ENCODE assay signal across 24 cellular contexts in the genomic region with DNA sequence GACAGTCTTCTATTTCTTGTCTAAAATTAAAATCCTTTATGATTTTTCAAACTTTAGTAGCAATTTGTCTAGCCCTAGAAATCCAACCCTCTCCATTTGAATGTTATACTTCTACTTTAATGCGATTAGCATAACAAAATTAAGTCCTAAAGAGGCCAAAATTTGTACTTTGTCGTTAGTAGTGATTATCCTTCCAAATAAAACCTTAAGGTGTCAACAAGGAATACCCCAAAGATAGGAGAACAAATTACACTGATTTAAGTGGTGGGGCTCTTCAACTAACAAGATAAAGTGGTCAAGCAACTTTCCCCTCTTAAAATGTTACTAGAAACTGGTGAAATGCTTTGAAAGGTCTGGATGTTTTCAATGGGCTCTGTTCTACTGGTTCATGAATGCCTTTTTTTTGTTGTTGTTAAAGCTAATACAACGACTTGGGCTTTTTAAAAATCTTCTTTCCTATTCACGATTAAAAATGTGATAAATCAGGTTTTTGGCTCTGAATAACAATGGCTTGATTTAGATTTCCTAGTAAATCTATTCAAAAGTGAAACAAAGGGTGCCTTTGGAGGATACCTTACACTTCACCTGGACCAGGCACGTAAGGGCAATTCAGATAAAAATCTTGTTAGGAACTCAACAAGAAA. TPM values are rescaled to one million over a fixed set of nuclear protein-coding genes. Genes with fewer than 3 reads are reported as not detected.
DNase-seq lines count a peak whose midpoint lies in the region; ATAC-seq and TF ChIP-seq lines count a peak whose summit lies in the region.
"Had no signal": no experiment of that assay in that cellular context is flagged by ENCODE, and none has a peak within 500 bp of the region (broad histone marks: within the 10 kb centered on the region; RNA-seq: fewer than 3 reads in every experiment).

No MANE protein-coding gene starts in this region.

- H3K27ac ChIP-seq in layer of hippocampus (ENCODE audit: low read depth, low read length) (peak overlapping the region; percentile 30), left ventricle myocardium inferior (replicated peaks) (no peak overlapping the region)
- H3K27ac ChIP-seq: brain microvascular endothelial cell, C4-2B, SK-N-MC, upper lobe of left lung had no signal

- no peaks in the 10 kb centered on the region for H3K36me3 ChIP-seq in left ventricle myocardium inferior
- H3K36me3 ChIP-seq: brain microvascular endothelial cell, upper lobe of left lung had no signal

- H3K4me3 Mint-ChIP-seq in activated T-cell treated with anti-CD3 and anti-CD28 coated beads, Interleukin-2, amount 50 U/mL, for 72 hours: no peak overlapping the region
- H3K4me3 Mint-ChIP-seq in activated T-helper 1 cell treated with anti-CD3 and anti-CD28 coated beads, Interleukin-12 subunit alpha, Interleukin-12 subunit beta, Interleukin-2, Interleukin-4 antibody, amounts not matched to agents 30 ng/mL and 10 ng/mL and 1 ng/mL, durations not matched to agents 14 hours and 24 hours and 36 hours: no peak overlapping the region
- H3K4me3 Mint-ChIP-seq: activated naive CD4-positive, alpha-beta T cell treated with anti-CD3 and anti-CD28 coated beads, Interleukin-2, amount 10 ng/mL, durations not matched to agents 7 days and 5 days; dendritic cell treated with granulocyte-macrophage colony-stimulating factor and Interleukin-4, amounts not matched to agents 40 ng/mL and 50 ng/mL, for 4 days had no signal

- H3K9me3 ChIP-seq in left ventricle myocardium inferior (replicated peaks): no peaks in the 10 kb centered on the region
- H3K9me3 ChIP-seq: upper lobe of left lung had no signal

- intact Hi-C loops in activated T-helper 1 cell treated with anti-CD3 and anti-CD28 coated beads, Interleukin-12 subunit alpha, Interleukin-12 subunit beta, Interleukin-2, Interleukin-4 antibody, amounts not matched to agents 30 ng/mL and 10 ng/mL and 1 ng/mL, durations not matched to agents 14 hours and 24 hours and 36 hours (cut with micrococcal nuclease): loop anchor here (2.0 to 10.0 kb wide), 4 partner anchors 258 to 1383 kb away; partner anchors contain the start of genes CLDN10, DZIP1 and HS6ST3
- intact Hi-C loops in left ventricle myocardium inferior (cut with micrococcal nuclease): no loop called here

- H3K36me3 Mint-ChIP-seq in activated T-cell treated with anti-CD3 and anti-CD28 coated beads, Interleukin-2, amount 50 U/mL, for 72 hours (ENCODE audit: insufficient read depth in 2 of 2): peaks cover 3 to 5% of the 10 kb centered on the region in 2 donors
- H3K36me3 Mint-ChIP-seq in activated T-helper 1 cell treated with anti-CD3 and anti-CD28 coated beads, Interleukin-12 subunit alpha, Interleukin-12 subunit beta, Interleukin-2, Interleukin-4 antibody, amounts not matched to agents 30 ng/mL and 10 ng/mL and 1 ng/mL, durations not matched to agents 14 hours and 24 hours and 36 hours (ENCODE audit: low read depth): peaks cover 6% of the 10 kb centered on the region
- H3K36me3 Mint-ChIP-seq: activated naive CD4-positive, alpha-beta T cell treated with anti-CD3 and anti-CD28 coated beads, Interleukin-2, amount 10 ng/mL, durations not matched to agents 7 days and 5 days had no signal

- H3K27me3 ChIP-seq in layer of hippocampus (ENCODE audit: control insufficient read depth, insufficient read depth, low read length) (peaks cover 15% of the 10 kb centered on the region), left ventricle myocardium inferior (ENCODE audit: low read depth) (peaks cover 100% of the 10 kb centered on the region)

- H3K27ac Mint-ChIP-seq in activated T-cell treated with anti-CD3 and anti-CD28 coated beads, Interleukin-2, amount 50 U/mL, for 72 hours: peak overlapping the region; percentile 22
- H3K27ac Mint-ChIP-seq in activated T-helper 1 cell treated with anti-CD3 and anti-CD28 coated beads, Interleukin-12 subunit alpha, Interleukin-12 subunit beta, Interleukin-2, Interleukin-4 antibody, amounts not matched to agents 30 ng/mL and 10 ng/mL and 1 ng/mL, durations not matched to agents 14 hours and 24 hours and 36 hours: peak overlapping the region; percentile 40
- H3K27ac Mint-ChIP-seq: activated naive CD4-positive, alpha-beta T cell treated with anti-CD3 and anti-CD28 coated beads, Interleukin-2, amount 10 ng/mL, durations not matched to agents 7 days and 5 days; dendritic cell treated with granulocyte-macrophage colony-stimulating factor and Interleukin-4, amounts not matched to agents 40 ng/mL and 50 ng/mL, for 4 days; naive thymus-derived CD8-positive, alpha-beta T cell had no signal

- ATAC-seq in activated T-cell treated with anti-CD3 and anti-CD28 coated beads, Interleukin-2, amount 50 U/mL, for 72 hours (replicated peaks in 1 of 2): no peak
- no peak for ATAC-seq in HG03442 (IDR thresholded peaks at IDR 0.05; ENCODE audit: unreplicated experiment)
- ATAC-seq: esophagus mucosa; naive thymus-derived CD8-positive, alpha-beta T cell had no signal

- H3K27me3 Mint-ChIP-seq in activated T-cell treated with anti-CD3 and anti-CD28 coated beads, Interleukin-2, amount 50 U/mL, for 72 hours (ENCODE audit: low read depth): peaks cover 75% of the 10 kb centered on the region
- H3K27me3 Mint-ChIP-seq in activated T-helper 1 cell treated with anti-CD3 and anti-CD28 coated beads, Interleukin-12 subunit alpha, Interleukin-12 subunit beta, Interleukin-2, Interleukin-4 antibody, amounts not matched to agents 30 ng/mL and 10 ng/mL and 1 ng/mL, durations not matched to agents 14 hours and 24 hours and 36 hours (ENCODE audit: insufficient read depth): peaks cover 72% of the 10 kb centered on the region

- no peaks in the 10 kb centered on the region for H3K9me3 Mint-ChIP-seq in activated T-cell treated with anti-CD3 and anti-CD28 coated beads, Interleukin-2, amount 50 U/mL, for 72 hours
- H3K9me3 Mint-ChIP-seq in activated T-helper 1 cell treated with anti-CD3 and anti-CD28 coated beads, Interleukin-12 subunit alpha, Interleukin-12 subunit beta, Interleukin-2, Interleukin-4 antibody, amounts not matched to agents 30 ng/mL and 10 ng/mL and 1 ng/mL, durations not matched to agents 14 hours and 24 hours and 36 hours: no peaks in the 10 kb centered on the region
- H3K9me3 Mint-ChIP-seq: activated naive CD4-positive, alpha-beta T cell treated with anti-CD3 and anti-CD28 coated beads, Interleukin-2, amount 10 ng/mL, durations not matched to agents 7 days and 5 days; dendritic cell treated with granulocyte-macrophage colony-stimulating factor and Interleukin-4, amounts not matched to agents 40 ng/mL and 50 ng/mL, for 4 days had no signal

- peaks cover 30% of the 10 kb centered on the region for H3K4me1 Mint-ChIP-seq in activated T-cell treated with anti-CD3 and anti-CD28 coated beads, Interleukin-2, amount 50 U/mL, for 72 hours (ENCODE audit: low read depth)
- peaks cover 14% of the 10 kb centered on the region for H3K4me1 Mint-ChIP-seq in activated T-helper 1 cell treated with anti-CD3 and anti-CD28 coated beads, Interleukin-12 subunit alpha, Interleukin-12 subunit beta, Interleukin-2, Interleukin-4 antibody, amounts not matched to agents 30 ng/mL and 10 ng/mL and 1 ng/mL, durations not matched to agents 14 hours and 24 hours and 36 hours (ENCODE audit: low read depth)

- no peak overlapping the region for H3K4me3 ChIP-seq in left ventricle myocardium inferior
- H3K4me3 ChIP-seq: upper lobe of left lung had no signal

- DNase-seq in activated T-cell treated with anti-CD3 and anti-CD28 coated beads, Interleukin-2, amount 50 U/mL, for 72 hours: no peak
- DNase-seq in activated T-cell treated with anti-CD3 and anti-CD28 coated beads for 4 hours (no peak), NK-92 (lab: John Stamatoyannopoulos, UW; ENCODE audit: unreplicated experiment) (no peak), left ventricle myocardium inferior (no peak), HPDE6-E6E7 (ENCODE audit: extremely low spot score) (no peak)
- DNase-seq in activated T-helper 1 cell treated with anti-CD3 and anti-CD28 coated beads, Interleukin-12 subunit alpha, Interleukin-12 subunit beta, Interleukin-2, Interleukin-4 antibody, amounts not matched to agents 30 ng/mL and 10 ng/mL and 1 ng/mL, durations not matched to agents 14 hours and 24 hours and 36 hours (ENCODE audit: low spot score): no peak
- DNase-seq: activated CD4-positive, alpha-beta T cell treated with anti-CD3 and anti-CD28 coated beads for 1 hour; activated naive CD4-positive, alpha-beta T cell treated with anti-CD3 and anti-CD28 coated beads, Interleukin-2, amount 10 ng/mL, durations not matched to agents 7 days and 5 days; brain microvascular endothelial cell; mammary epithelial cell; naive thymus-derived CD8-positive, alpha-beta T cell; NCI-H446 treated with DMSO at 0.1 percent for 48 hours; T-helper 9 cell; upper lobe of left lung had no signal

- no peak for TF ChIP-seq CTCF in left ventricle myocardium inferior (IDR thresholded peaks at IDR 0.05; ENCODE audit: borderline replicate concordance)

- peaks cover 51% of the 10 kb centered on the region for H3K4me1 ChIP-seq in left ventricle myocardium inferior

RNA-seq across cellular contexts. Expression of gene SOX21, which starts 3.3 kb away (rescaled TPM):
- total RNA-seq in activated T-cell treated with anti-CD3 and anti-CD28 coated beads, Interleukin-2, amount 50 U/mL, for 72 hours: not detected
- not detected in 2 replicates for total RNA-seq in activated T-helper 1 cell treated with anti-CD3 and anti-CD28 coated beads, Interleukin-12 subunit alpha, Interleukin-12 subunit beta, Interleukin-2, Interleukin-4 antibody, amounts not matched to agents 30 ng/mL and 10 ng/mL and 1 ng/mL, durations not matched to agents 14 hours and 24 hours and 36 hours
- total RNA-seq in left ventricle myocardium inferior: not detected
- total RNA-seq: A673; glomerular endothelial cell; mammary epithelial cell; MCF 10A; naive thymus-derived CD8-positive, alpha-beta T cell; renal cortical epithelial cell had no signal
